In the genomic region with DNA sequence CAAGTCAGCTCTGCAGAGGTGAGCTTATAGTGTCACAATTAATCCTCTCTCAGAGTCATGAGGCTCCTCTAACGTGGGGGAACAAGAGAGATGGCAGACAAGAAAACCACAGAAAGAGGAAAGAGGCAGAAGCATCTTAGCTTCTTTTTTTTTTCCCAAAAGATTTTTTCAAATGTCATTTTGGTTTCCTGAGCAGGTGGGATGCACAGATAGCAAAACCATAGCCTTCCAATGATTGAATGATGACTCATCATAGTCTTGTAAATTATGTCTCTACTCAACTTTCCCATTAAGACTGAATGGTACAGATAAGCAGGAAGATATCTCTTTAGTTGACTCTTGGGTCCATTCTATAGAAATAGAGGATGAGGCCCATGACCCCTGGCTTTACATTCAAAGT, we compare ENCODE assay signal across 17 cellular contexts.
DNase-seq lines count a peak whose midpoint lies in the region; ATAC-seq, FAIRE-seq and TF ChIP-seq lines count a peak whose summit lies in the region.
"Had no signal": no experiment of that assay in that cellular context is flagged by ENCODE, and none has a peak within 500 bp of the region (broad histone marks: within the 10 kb centered on the region; RNA-seq: fewer than 3 reads in every experiment).

No MANE protein-coding gene starts in this region.

- H3K9ac ChIP-seq in BLaER1 treated with 17β-estradiol and CSF1 and Interleukin-3, amounts not matched to agents 10 nM and 100 nM, result no peak overlapping the region
- no peak overlapping the region for H3K9ac ChIP-seq in IMR-90 (ENCODE audit: low read depth, low read length)
- no peak overlapping the region for H3K9ac ChIP-seq in Loucy (ENCODE audit: low read depth, low read length, poor library complexity, severe bottlenecking)
- H3K9ac ChIP-seq in K562 (ENCODE audit: insufficient read depth in 1 of 2, low read depth in 2 of 2, low read length in 2 of 2), result no peak overlapping the region

- no peaks in the 10 kb centered on the region for H3F3A ChIP-seq in Loucy (ENCODE audit: low read depth)

- CTCF ChIA-PET in IMR-90 (lab: Yijun Ruan, JAX) (interaction anchor here (0.6 kb wide), 2 partner anchors 31 to 156 kb away, joined by 3 read pairs; no protein-coding TSS in a partner anchor), K562 (lab: Yijun Ruan, JAX; ENCODE audit: low intra/inter-chr PET ratio) (no interaction called here)

- H3K9me2 ChIP-seq in Loucy (replicated peaks; ENCODE audit: low read depth, low read length), result no peaks in the 10 kb centered on the region

- POLR2A ChIA-PET in IMR-90 (lab: Charles Lee; ENCODE audit: unreplicated experiment), result no interaction called here
- POLR2A ChIA-PET in K562 (lab: Yijun Ruan, JAX), result interaction anchor here (0.7 kb wide), 1 partner anchor 40 kb away, joined by 4 read pairs; no protein-coding TSS in a partner anchor

- no peak overlapping the region for H2BK5ac ChIP-seq in IMR-90 (ENCODE audit: low read depth, low read length, poor library complexity, severe bottlenecking)

- H4K5ac ChIP-seq in IMR-90 (ENCODE audit: low read depth, low read length), result no peak overlapping the region

- no TSS peak for BruUV-seq in IMR-90 (replicated peaks; lab: Mats Ljungman, UMichigan)
- BruUV-seq in K562 (replicated peaks; lab: Mats Ljungman, UMichigan), result no TSS peak

- DNase-seq in IMR-90, result no peak
- DNase-seq in K562 (ENCODE audit: extremely low read depth in 1 of 4, low spot score in 3 of 4), result peak in 1 of 4 experiments; percentile 5
- DNase-seq in NCI-H345 treated with DMSO at 0.1 percent for 48 hours (lab: John Stamatoyannopoulos, UW; ENCODE audit: unreplicated experiment), result no peak
- DNase-seq in Peyer's patch, result no peak
- no peak for DNase-seq in midbrain (lab: John Stamatoyannopoulos, UW)
- DNase-seq: AML-193; CD4-positive, alpha-beta memory T cell; DMS153; HCEC 1CT had no signal

- TF ChIP-seq CTCF in IMR-90 (conservative IDR thresholded peaks at IDR 0.05; ENCODE audit: low read depth, low read length), result no peak
- no peak for TF ChIP-seq CTCF in Loucy (conservative IDR thresholded peaks at IDR 0.05; ENCODE audit: low read length)
- no peak for TF ChIP-seq CTCF in K562 (IDR thresholded peaks at IDR 0.05 in 2 of 3, conservative IDR thresholded peaks at IDR 0.05 in 1 of 3; ENCODE audit: insufficient read depth in 2 of 3, low read depth in 1 of 3, low read length in 3 of 3)
- TF ChIP-seq CTCF in Peyer's patch (IDR thresholded peaks at IDR 0.05), result no peak

- H3K79me2 ChIP-seq in Loucy (ENCODE audit: insufficient read depth, low read length) (no peaks in the 10 kb centered on the region), K562 (ENCODE audit: control insufficient read depth, insufficient read depth, low read length) (no peaks in the 10 kb centered on the region)

- H2BK15ac ChIP-seq in IMR-90 (ENCODE audit: low read depth, low read length), result no peak overlapping the region

- no peak overlapping the region for H2BK20ac ChIP-seq in IMR-90 (ENCODE audit: low read depth, low read length)

- peaks cover 0 to 11% (median 7%) of the 10 kb centered on the region in 10 experiments; a peak in 14 of 20 replicates for H3K4me1 ChIP-seq in BLaER1 treated with 17β-estradiol and CSF1 and Interleukin-3, amounts not matched to agents 10 nM and 100 nM
- peaks cover 18% of the 10 kb centered on the region for H3K4me1 ChIP-seq in IMR-90 (ENCODE audit: control insufficient read depth, insufficient read depth, low read length)
- H3K4me1 ChIP-seq in Loucy (ENCODE audit: insufficient read depth, low read length, poor library complexity, severe bottlenecking), result peaks cover 18% of the 10 kb centered on the region
- H3K4me1 ChIP-seq in K562 (replicated peaks in 1 of 2; ENCODE audit: control insufficient read depth in 2 of 2, insufficient read depth in 2 of 2, low read length in 2 of 2), result no peaks in the 10 kb centered on the region
- peaks cover 0 to 2% (median 0%) of the 10 kb centered on the region in 4 donors for H3K4me1 ChIP-seq in Peyer's patch

- H2AFZ ChIP-seq in IMR-90 (replicated peaks; ENCODE audit: low read length, poor library complexity) (no peak overlapping the region), Loucy (ENCODE audit: low read length) (no peak overlapping the region), K562 (ENCODE audit: low read depth, low read length) (no peak overlapping the region)
- H2AFZ ChIP-seq: GM23338 had no signal

- ATAC-seq in IMR-90 (ENCODE audit: low read depth) (no peak), K562 (no peak), GM18870 (IDR thresholded peaks at IDR 0.05; ENCODE audit: unreplicated experiment) (no peak)
- ATAC-seq: GM23338 had no signal

- no peaks in the 10 kb centered on the region for H3K79me1 ChIP-seq in IMR-90 (ENCODE audit: low read depth in 1 of 2, low read length in 2 of 2)

- no peak overlapping the region for H3K4ac ChIP-seq in IMR-90 (ENCODE audit: low read depth, low read length)

- H3K27ac ChIP-seq in BLaER1 treated with 17β-estradiol and CSF1 and Interleukin-3, amounts not matched to agents 10 nM and 100 nM, result no peak overlapping the region
- no peak overlapping the region for H3K27ac ChIP-seq in IMR-90 (ENCODE audit: insufficient read depth, low read length)
- H3K27ac ChIP-seq in K562 (ENCODE audit: extremely low read depth, low read depth, low read length), result no peak overlapping the region
- no peak overlapping the region for H3K27ac ChIP-seq in Peyer's patch

- H2AK5ac ChIP-seq in IMR-90 (ENCODE audit: low read depth, low read length), result no peak overlapping the region

- WGBS in IMR-90 (ENCODE audit: extremely low coverage in 2 of 2, insufficient read length in 1 of 2), 2 experiments, result no CpG with 5 or more reads among the region's 1 CpG
- 0% methylated on average over 1 of the region's 1 CpG for WGBS in K562 (ENCODE audit: insufficient coverage, low coverage, missing lambda C conversion rate)

- H3K36me3 ChIP-seq in BLaER1 treated with 17β-estradiol and CSF1 and Interleukin-3, amounts not matched to agents 10 nM and 100 nM, result no peaks in the 10 kb centered on the region
- no peaks in the 10 kb centered on the region for H3K36me3 ChIP-seq in IMR-90 (ENCODE audit: control insufficient read depth, insufficient read depth, low read length)
- no peaks in the 10 kb centered on the region for H3K36me3 ChIP-seq in Loucy (ENCODE audit: insufficient read depth, low read length)
- no peaks in the 10 kb centered on the region for H3K36me3 ChIP-seq in K562 (ENCODE audit: control insufficient read depth, insufficient read depth, low read length)
- no peaks in the 10 kb centered on the region for H3K36me3 ChIP-seq in Peyer's patch

- no peak overlapping the region for H3K14ac ChIP-seq in IMR-90 (replicated peaks; ENCODE audit: low read depth, low read length)

- no peak overlapping the region for H4K91ac ChIP-seq in IMR-90 (ENCODE audit: insufficient read depth, low read depth, low read length)

- dilution Hi-C loops in IMR-90 (cut with HindIII; ENCODE audit: low sequenced_read_pairs, unreplicated experiment), result no loop called here

- no peak overlapping the region for H3K4me3 ChIP-seq in BLaER1 treated with 17β-estradiol and CSF1 and Interleukin-3, amounts not matched to agents 10 nM and 100 nM
- H3K4me3 ChIP-seq in IMR-90 (ENCODE audit: insufficient read depth, low read depth, low read length) (no peak overlapping the region), Loucy (ENCODE audit: low read length, poor library complexity, severe bottlenecking) (no peak overlapping the region), K562 (no peak overlapping the region), Peyer's patch (no peak overlapping the region)
- H3K4me3 ChIP-seq: GM23338 had no signal

- TF ChIP-seq POLR2A in IMR-90 (IDR thresholded peaks at IDR 0.05; ENCODE audit: low read depth, low read length) (no peak), K562 (conservative IDR thresholded peaks at IDR 0.05) (no peak), Peyer's patch (IDR thresholded peaks at IDR 0.05) (no peak)

- FAIRE-seq in K562 (lab: Jason Lieb, UNC), result no peak
- FAIRE-seq: A204.1, G401.6, GM12891, H54 had no signal

- TF ChIP-seq EP300 in K562 (IDR thresholded peaks at IDR 0.05; ENCODE audit: low read length), result no peak

- peaks cover 11% of the 10 kb centered on the region for H3K9me1 ChIP-seq in IMR-90 (ENCODE audit: insufficient read depth, low read length)
- H3K9me1 ChIP-seq in K562 (ENCODE audit: control insufficient read depth, insufficient read depth, low read length), result no peaks in the 10 kb centered on the region

- H3K23ac ChIP-seq in IMR-90 (ENCODE audit: low read depth, low read length), result no peak overlapping the region

- H2AK9ac ChIP-seq in IMR-90 (replicated peaks; ENCODE audit: low read depth, low read length, poor library complexity), result no peak overlapping the region

- intact Hi-C loops in IMR-90 (cut with micrococcal nuclease), result no loop called here
- intact Hi-C loops in K562 (cut with micrococcal nuclease), result no loop called here

- in situ Hi-C loops in IMR-90 (cut with MboI; ENCODE audit: low sequenced_read_pairs) (no loop called here), K562 (cut with MboI) (no loop called here)

- TF ChIP-seq RAD21 in IMR-90 (IDR thresholded peaks at IDR 0.05; ENCODE audit: low read length), result no peak
- TF ChIP-seq RAD21 in K562 (CRISPR knock-in tag; conservative IDR thresholded peaks at IDR 0.05 in 1 of 2, IDR thresholded peaks at IDR 0.05 in 1 of 2), result no peak

- peak overlapping the region in 9 of 11 experiments; percentile 0 to 31 (median 22); a peak in 12 of 22 replicates for H3K4me2 ChIP-seq in BLaER1 treated with 17β-estradiol and CSF1 and Interleukin-3, amounts not matched to agents 10 nM and 100 nM
- no peak overlapping the region for H3K4me2 ChIP-seq in IMR-90 (ENCODE audit: low read depth, low read length)
- peak overlapping the region; percentile 25 for H3K4me2 ChIP-seq in Loucy (ENCODE audit: low read depth, low read length, poor library complexity, severe bottlenecking)
- H3K4me2 ChIP-seq in K562 (ENCODE audit: insufficient read depth, low read length), result no peak overlapping the region
- H3K4me2 ChIP-seq: GM23338 had no signal

- no peaks in the 10 kb centered on the region for H4K20me1 ChIP-seq in BLaER1 treated with 17β-estradiol and CSF1 and Interleukin-3, amounts not matched to agents 10 nM and 100 nM
- no peaks in the 10 kb centered on the region for H4K20me1 ChIP-seq in IMR-90 (ENCODE audit: insufficient read depth, low read length)
- H4K20me1 ChIP-seq in Loucy (ENCODE audit: insufficient read depth, low read length, poor library complexity, severe bottlenecking), result no peaks in the 10 kb centered on the region
- no peaks in the 10 kb centered on the region for H4K20me1 ChIP-seq in K562 (replicated peaks; ENCODE audit: control insufficient read depth, insufficient read depth, low read length)

- no peak overlapping the region for H3K18ac ChIP-seq in IMR-90 (ENCODE audit: low read depth, low read length)

- H2BK120ac ChIP-seq in IMR-90 (ENCODE audit: low read depth, low read length), result no peak overlapping the region

- peaks cover 0 to 7% (median 1%) of the 10 kb centered on the region in 11 experiments; a peak in 13 of 22 replicates for H3K9me3 ChIP-seq in BLaER1 treated with 17β-estradiol and CSF1 and Interleukin-3, amounts not matched to agents 10 nM and 100 nM (replicated peaks in 1 of 11)
- H3K9me3 ChIP-seq in IMR-90 (ENCODE audit: control insufficient read depth, insufficient read depth, low read length) (peaks cover 3% of the 10 kb centered on the region), Loucy (ENCODE audit: insufficient read depth, low read depth, low read length) (no peaks in the 10 kb centered on the region), K562 (replicated peaks; ENCODE audit: control insufficient read depth, insufficient read depth, low read depth, low read length) (no peaks in the 10 kb centered on the region), Peyer's patch (peaks cover 0 to 3% (median 0%) of the 10 kb centered on the region in 4 donors)

- H3K56ac ChIP-seq in IMR-90 (ENCODE audit: extremely low read depth, insufficient read depth, low read length), result no peak overlapping the region

- H3K27me3 ChIP-seq in BLaER1 treated with 17β-estradiol and CSF1 and Interleukin-3, amounts not matched to agents 10 nM and 100 nM, result no peaks in the 10 kb centered on the region
- H3K27me3 ChIP-seq in IMR-90 (ENCODE audit: control insufficient read depth, insufficient read depth, low read length) (no peaks in the 10 kb centered on the region), Loucy (ENCODE audit: insufficient read depth, low read length, poor library complexity, severe bottlenecking) (no peaks in the 10 kb centered on the region), K562 (ENCODE audit: control insufficient read depth in 2 of 2, insufficient read depth in 2 of 2, low read length in 2 of 2) (no peaks in the 10 kb centered on the region), Peyer's patch (no peaks in the 10 kb centered on the region)

- H4K8ac ChIP-seq in IMR-90 (ENCODE audit: low read depth in 2 of 2, low read length in 2 of 2), result no peak overlapping the region

Comparison
In these comparisons a context has a peak if more than half of its experiments do, and no peak if none do; other contexts are left out.
1. H3K4me2 ChIP-seq: peak in BLaER1 treated with 17β-estradiol and CSF1 and Interleukin-3, amounts not matched to agents 10 nM and 100 nM (9 of 11) and Loucy (single experiment); none in IMR-90 (single experiment) and K562 (single experiment).